8 cellular contexts compared by ENCODE assay signal in genomic region chr4:2793578-2793919, GRCh38. TPM values are rescaled to one million over a fixed set of nuclear protein-coding genes. Genes with fewer than 3 reads are reported as not detected.
DNase-seq lines count a peak whose midpoint lies in the region; ATAC-seq, FAIRE-seq and TF ChIP-seq lines count a peak whose summit lies in the region.

No MANE protein-coding gene starts in this region.

- H3K4me3 ChIP-seq in CD8-positive, alpha-beta T cell (ENCODE audit: low read depth, low read length) = peak overlapping the region; percentile 44
- H3K4me3 ChIP-seq in hepatocyte (peak overlapping the region; percentile 61), small intestine (ENCODE audit: low read depth in 1 of 2, low read length in 2 of 2) (peak overlapping the region; percentile 72 to 74)

- peaks cover 53% of the 10 kb centered on the region for H3K4me1 Mint-ChIP-seq in CD8-positive, alpha-beta T cell (ENCODE audit: low read depth)
- H3K4me1 Mint-ChIP-seq in activated naive CD8-positive, alpha-beta T cell treated with anti-CD3 and anti-CD28 coated beads for 36 hours = peaks cover 50% of the 10 kb centered on the region

- peak overlapping the region; percentile 99 for H3K4me2 ChIP-seq in hepatocyte

- H3K36me3 ChIP-seq in CD8-positive, alpha-beta T cell (ENCODE audit: insufficient read depth, low read length) = no peaks in the 10 kb centered on the region
- H3K36me3 ChIP-seq in hepatocyte (replicated peaks; ENCODE audit: insufficient read depth, low read depth) (no peaks in the 10 kb centered on the region), small intestine (ENCODE audit: control insufficient read depth in 2 of 2, insufficient read depth in 2 of 2, low read length in 2 of 2) (no peaks in the 10 kb centered on the region)

- H2AFZ ChIP-seq in hepatocyte = peak overlapping the region; percentile 40

- H3K27me3 ChIP-seq in CD8-positive, alpha-beta T cell (ENCODE audit: insufficient read depth, low read length) = no peaks in the 10 kb centered on the region
- H3K27me3 ChIP-seq in hepatocyte (no peaks in the 10 kb centered on the region), small intestine (ENCODE audit: control insufficient read depth in 2 of 2, insufficient read depth in 2 of 2, low read length in 2 of 2) (no peaks in the 10 kb centered on the region)

- H3K36me3 Mint-ChIP-seq in CD8-positive, alpha-beta T cell = no peaks in the 10 kb centered on the region
- no peaks in the 10 kb centered on the region for H3K36me3 Mint-ChIP-seq in activated naive CD8-positive, alpha-beta T cell treated with anti-CD3 and anti-CD28 coated beads for 36 hours

- no peak overlapping the region for H3K27ac ChIP-seq in CD8-positive, alpha-beta T cell (ENCODE audit: low read depth, low read length)
- H3K27ac ChIP-seq in hepatocyte = peak overlapping the region; percentile 89
- peak overlapping the region in 1 of 2 donors; percentile 84 for H3K27ac ChIP-seq in small intestine (ENCODE audit: low read depth in 1 of 2, low read length in 1 of 2)

- CTCF ChIA-PET in CD8-positive, alpha-beta T cell (lab: Charles Lee) = no interaction called here

- no peaks in the 10 kb centered on the region for H3K27me3 Mint-ChIP-seq in CD8-positive, alpha-beta T cell (ENCODE audit: low read depth)
- H3K27me3 Mint-ChIP-seq in activated naive CD8-positive, alpha-beta T cell treated with anti-CD3 and anti-CD28 coated beads for 36 hours = no peaks in the 10 kb centered on the region

- no peaks in the 10 kb centered on the region for H3K9me3 ChIP-seq in CD8-positive, alpha-beta T cell (ENCODE audit: low read length)
- no peaks in the 10 kb centered on the region for H3K9me3 ChIP-seq in hepatocyte (ENCODE audit: low read depth)
- no peaks in the 10 kb centered on the region for H3K9me3 ChIP-seq in small intestine (ENCODE audit: control insufficient read depth, low read depth)

- no peaks in the 10 kb centered on the region for H4K20me1 ChIP-seq in hepatocyte (ENCODE audit: insufficient read depth, poor library complexity, severe bottlenecking)

- ATAC-seq in CD8-positive, alpha-beta T cell = no peak
- ATAC-seq in GM21619 (IDR thresholded peaks at IDR 0.05; ENCODE audit: unreplicated experiment) = no peak
- ATAC-seq in HG03565 (IDR thresholded peaks at IDR 0.05; ENCODE audit: unreplicated experiment) = no peak

- peaks cover 25% of the 10 kb centered on the region for H3K79me2 ChIP-seq in hepatocyte

- no peak for FAIRE-seq in small intestine (lab: Jason Lieb, UNC)

- H3K27ac Mint-ChIP-seq in CD8-positive, alpha-beta T cell = peak overlapping the region; percentile 60
- H3K27ac Mint-ChIP-seq in activated naive CD8-positive, alpha-beta T cell treated with anti-CD3 and anti-CD28 coated beads for 36 hours = peak overlapping the region; percentile 82

- H3K9me2 ChIP-seq in hepatocyte (replicated peaks; ENCODE audit: insufficient read depth) = no peaks in the 10 kb centered on the region

- no peaks in the 10 kb centered on the region for H3K9me3 Mint-ChIP-seq in CD8-positive, alpha-beta T cell
- H3K9me3 Mint-ChIP-seq in activated naive CD8-positive, alpha-beta T cell treated with anti-CD3 and anti-CD28 coated beads for 36 hours = no peaks in the 10 kb centered on the region

- peak overlapping the region; percentile 85 for H3K4me3 Mint-ChIP-seq in CD8-positive, alpha-beta T cell
- H3K4me3 Mint-ChIP-seq in activated naive CD8-positive, alpha-beta T cell treated with anti-CD3 and anti-CD28 coated beads for 36 hours = peak overlapping the region; percentile 89

- intact Hi-C loops in CD8-positive, alpha-beta T cell (cut with DNase I, micrococcal nuclease) = loop anchor here in 1 of 2 experiments (2.0 kb wide), 1 partner anchor 29 kb away; no protein-coding TSS in a partner anchor

- DNase-seq in CD8-positive, alpha-beta T cell = peak in 3 of 7 experiments; percentile 31 to 52 (median 33)
- DNase-seq in NCI-H226 (peak; percentile 75), hepatocyte (ENCODE audit: low spot score) (peak; percentile 63), small intestine (peak; percentile 50), NCI-H2107 treated with DMSO at 0.1 percent for 48 hours (lab: John Stamatoyannopoulos, UW; ENCODE audit: unreplicated experiment) (no peak)
- DNase-seq in activated naive CD8-positive, alpha-beta T cell treated with anti-CD3 and anti-CD28 coated beads for 36 hours = peak; percentile 60

- H3K4me1 ChIP-seq in CD8-positive, alpha-beta T cell (ENCODE audit: insufficient read depth, low read length) = peaks cover 44% of the 10 kb centered on the region
- H3K4me1 ChIP-seq in hepatocyte (ENCODE audit: insufficient read depth) (peaks cover 37% of the 10 kb centered on the region), small intestine (ENCODE audit: control insufficient read depth in 2 of 2, insufficient read depth in 1 of 2, low read depth in 1 of 2, low read length in 1 of 2) (peaks cover 8 to 22% of the 10 kb centered on the region in 2 donors)

- WGBS in hepatocyte (ENCODE audit: low lambda C conversion rate, missing lambda C conversion rate) = 12% methylated on average over 17 of the region's 24 CpGs
- 3 to 7% (median 3%) methylated on average over 16 to 24 of the region's 24 CpGs for WGBS in small intestine, 3 donors

- TF ChIP-seq CTCF in CD8-positive, alpha-beta T cell (IDR thresholded peaks at IDR 0.05) = no peak
- no peak for TF ChIP-seq CTCF in hepatocyte (IDR thresholded peaks at IDR 0.05; ENCODE audit: poor library complexity)

- POLR2A ChIA-PET in CD8-positive, alpha-beta T cell (lab: Charles Lee) = no interaction called here

RNA-seq across cellular contexts. Expression of gene SH3BP2, which starts 0.7 kb away (rescaled TPM):
- total RNA-seq in CD8-positive, alpha-beta T cell = 10 to 100 TPM; 22.4 to 24.8 TPM
- total RNA-seq in activated naive CD8-positive, alpha-beta T cell treated with anti-CD3 and anti-CD28 coated beads for 36 hours = 10 to 100 TPM; 72.2 to 74.1 TPM
- 15.0 and 25.7 TPM in 2 replicates for total RNA-seq in hepatocyte
- polyA plus RNA-seq in hepatocyte (24.3 and 29.6 TPM in 2 replicates), small intestine (10 to 100 TPM in 2 of 3 donors, 1 to 10 TPM in 1; 8.9 to 33.7 (median 13.4) TPM)

RNA-seq across cellular contexts. Expression of gene TNIP2, which starts 37.4 kb away (rescaled TPM):
- total RNA-seq in CD8-positive, alpha-beta T cell = 10 to 100 TPM; 50.9 to 56.5 TPM
- total RNA-seq in activated naive CD8-positive, alpha-beta T cell treated with anti-CD3 and anti-CD28 coated beads for 36 hours = 10 to 100 TPM; 50.0 to 50.3 TPM
- total RNA-seq in hepatocyte = 38.2 and 42.7 TPM in 2 replicates
- polyA plus RNA-seq in hepatocyte (43.0 and 50.8 TPM in 2 replicates), small intestine (100 to 1,000 TPM in 1 of 3 donors, 10 to 100 TPM in 2; 50.8 to 109 (median 69.7) TPM)

RNA-seq across cellular contexts. Expression of gene ADD1, which starts 50.1 kb away (rescaled TPM):
- total RNA-seq in CD8-positive, alpha-beta T cell = 100 to 1,000 TPM; 129 TPM
- total RNA-seq in activated naive CD8-positive, alpha-beta T cell treated with anti-CD3 and anti-CD28 coated beads for 36 hours = 100 to 1,000 TPM; 136 TPM
- total RNA-seq in hepatocyte = 143 and 179 TPM in 2 replicates
- polyA plus RNA-seq in hepatocyte (174 and 208 TPM in 2 replicates), small intestine (100 to 1,000 TPM; 158 to 262 (median 180) TPM)
